Comparison of ENCODE assay signal across 21 cellular contexts in the genomic region with DNA sequence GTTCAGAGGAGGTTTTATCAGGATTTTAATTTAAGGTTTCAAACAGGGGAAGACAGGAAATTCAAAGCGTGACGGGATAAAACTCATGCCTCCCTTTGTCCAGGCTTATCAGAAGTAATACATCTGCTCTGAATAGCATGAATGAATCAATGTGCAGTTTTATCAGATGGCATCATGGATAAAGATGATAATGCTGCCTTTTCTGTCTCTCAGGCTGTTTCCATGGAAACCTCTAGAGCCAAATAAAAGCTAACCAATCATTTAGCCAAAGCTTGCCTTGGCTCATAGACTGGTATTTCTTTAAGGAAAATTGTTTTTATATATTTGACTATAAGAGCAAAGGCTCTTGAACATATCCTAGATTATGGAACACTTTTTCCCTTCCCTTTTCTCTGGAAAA. TPM values are rescaled to one million over a fixed set of nuclear protein-coding genes. Genes with fewer than 3 reads are reported as not detected.
DNase-seq lines count a peak whose midpoint lies in the region; ATAC-seq, FAIRE-seq and TF ChIP-seq lines count a peak whose summit lies in the region.
"Had no signal": no experiment of that assay in that cellular context is flagged by ENCODE, and none has a peak within 500 bp of the region (broad histone marks: within the 10 kb centered on the region; RNA-seq: fewer than 3 reads in every experiment).

No MANE protein-coding gene starts in this region.

- H3K27me3 ChIP-seq in Karpas-422 (ENCODE audit: low read length) (no peaks in the 10 kb centered on the region), GM12878 (replicated peaks in 1 of 2; ENCODE audit: control insufficient read depth in 2 of 2, insufficient read depth in 2 of 2, low read length in 1 of 2) (no peaks in the 10 kb centered on the region), neural cell (ENCODE audit: insufficient read depth, low read depth, low read length) (no peaks in the 10 kb centered on the region)
- H3K27me3 ChIP-seq: BLaER1 treated with 17β-estradiol and CSF1 and Interleukin-3, amounts not matched to agents 10 nM and 100 nM had no signal

- POLR2A ChIA-PET in GM12878 (lab: Charles Lee) = interaction anchor here (0.6 kb wide), 1 partner anchor 1237 kb away, joined by 4 read pairs; no protein-coding TSS in a partner anchor

- 100% methylated on average over 2 of the region's 2 CpGs for WGBS in GM12878 (ENCODE audit: insufficient coverage, insufficient replicate concordance, low lambda C conversion rate, missing lambda C conversion rate)

- H3K4me1 ChIP-seq in Karpas-422 (ENCODE audit: low read length) (peaks cover 33% of the 10 kb centered on the region), GM12878 (ENCODE audit: control insufficient read depth, insufficient read depth, low read length) (peaks cover 23% of the 10 kb centered on the region)

- intact Hi-C loops in GM12878 (cut with micrococcal nuclease; ENCODE audit: unreplicated experiment) = no loop called here

- H3K79me2 ChIP-seq in Karpas-422 (ENCODE audit: low read length) (no peaks in the 10 kb centered on the region), GM12878 (ENCODE audit: control insufficient read depth, insufficient read depth, low read length) (no peaks in the 10 kb centered on the region), neural cell (replicated peaks; ENCODE audit: insufficient read depth, low read length) (no peaks in the 10 kb centered on the region)

- DNase-seq in NCI-H1436 (lab: John Stamatoyannopoulos, UW) (peak; percentile 70), NCI-H1436 treated with DMSO at 0.1 percent for 48 hours (lab: John Stamatoyannopoulos, UW) (no peak), Karpas-422 (peak; percentile 44), GM12878 (ENCODE audit: low read depth, low spot score) (no peak), NCI-H82 (lab: John Stamatoyannopoulos, UW) (no peak)
- DNase-seq: Calu3; CD8-positive, alpha-beta T cell; GDM1; HCEC 1CT; MM.1S; NCI-H1092 treated with DMSO at 0.1 percent for 48 hours; NCI-H1694; NCI-H2081 treated with DMSO at 0.1 percent for 48 hours; NCI-H526; Right ventricle myocardium superior had no signal

- H3K4me2 ChIP-seq in Karpas-422 (ENCODE audit: low read depth, low read length, poor library complexity, severe bottlenecking) (no peak overlapping the region), GM12878 (ENCODE audit: control insufficient read depth, insufficient read depth) (no peak overlapping the region), neural cell (ENCODE audit: low read length) (peak overlapping the region; percentile 28)
- H3K4me2 ChIP-seq: GM23338 had no signal

- SMC1A ChIA-PET in GM12878 (lab: Charles Lee; ENCODE audit: uncharacterized antibody, unreplicated experiment) = interaction anchor here (0.7 to 1.9 kb wide), 6 partner anchors 10 to 349 kb away, joined by 3 to 7 read pairs (median 4); no protein-coding TSS in a partner anchor

- H3K9me2 ChIP-seq in Karpas-422 (replicated peaks; ENCODE audit: insufficient read depth, low read length) = no peaks in the 10 kb centered on the region
- no peaks in the 10 kb centered on the region for H3K9me2 ChIP-seq in neural cell (ENCODE audit: insufficient read depth, low read length)

- TF ChIP-seq CTCF in GM12878 (IDR thresholded peaks at IDR 0.05 in 2 of 3, conservative IDR thresholded peaks at IDR 0.05 in 1 of 3; ENCODE audit: control insufficient read depth in 2 of 3, extremely low read depth in 1 of 3, insufficient read depth in 1 of 3, low read depth in 3 of 3, low read length in 3 of 3) = no peak
- TF ChIP-seq CTCF in neural cell (IDR thresholded peaks at IDR 0.05; ENCODE audit: poor library complexity, severe bottlenecking) = no peak

- no peak for TF ChIP-seq POLR2A in GM12878 (IDR thresholded peaks at IDR 0.05; ENCODE audit: low read depth, low read length)

- H2AFZ ChIP-seq in Karpas-422 (ENCODE audit: low read length) (no peak overlapping the region), GM12878 (ENCODE audit: control insufficient read depth, low read depth, low read length) (no peak overlapping the region), neural cell (ENCODE audit: low read depth, low read length) (no peak overlapping the region)
- H2AFZ ChIP-seq: GM23338 had no signal

- H3K9ac ChIP-seq in Karpas-422 (ENCODE audit: low read length) (no peak overlapping the region), GM12878 (ENCODE audit: control insufficient read depth, insufficient read depth, low read length) (no peak overlapping the region), neural cell (ENCODE audit: low read length) (no peak overlapping the region)
- H3K9ac ChIP-seq: BLaER1 treated with 17β-estradiol and CSF1 and Interleukin-3, amounts not matched to agents 10 nM and 100 nM had no signal

- ATAC-seq in GM12878 (no peak), GM18909 (IDR thresholded peaks at IDR 0.05; ENCODE audit: poor library complexity, unreplicated experiment) (no peak)
- ATAC-seq: CD8-positive, alpha-beta T cell; GM23338 had no signal

- FAIRE-seq in GM12878 (lab: Jason Lieb, UNC) = no peak
- FAIRE-seq: A204.1 had no signal

- no peaks in the 10 kb centered on the region for H3F3A ChIP-seq in neural cell (ENCODE audit: insufficient read depth, low read length, poor library complexity, severe bottlenecking)

- H4K20me1 ChIP-seq in Karpas-422 (ENCODE audit: insufficient read depth, low read depth, low read length) (peaks cover 81% of the 10 kb centered on the region), GM12878 (ENCODE audit: control insufficient read depth, insufficient read depth) (no peaks in the 10 kb centered on the region), neural cell (ENCODE audit: insufficient read depth) (no peaks in the 10 kb centered on the region)

- H3K4me3 ChIP-seq in Karpas-422 (ENCODE audit: low read length) (no peak overlapping the region), GM12878 (no peak overlapping the region), neural cell (ENCODE audit: low read length) (peak overlapping the region; percentile 40)
- H3K4me3 ChIP-seq: BLaER1 treated with 17β-estradiol and CSF1 and Interleukin-3, amounts not matched to agents 10 nM and 100 nM; GM23338; SK-N-MC had no signal

- H3K9me3 ChIP-seq in Karpas-422 (ENCODE audit: low read length) (no peaks in the 10 kb centered on the region), GM12878 (replicated peaks; ENCODE audit: control insufficient read depth, insufficient read depth, low read length) (no peaks in the 10 kb centered on the region), neural cell (ENCODE audit: low read length) (no peaks in the 10 kb centered on the region)
- H3K9me3 ChIP-seq: BLaER1 treated with 17β-estradiol and CSF1 and Interleukin-3, amounts not matched to agents 10 nM and 100 nM had no signal

- peaks cover 23% of the 10 kb centered on the region for H3K36me3 ChIP-seq in Karpas-422 (ENCODE audit: insufficient read depth, low read length)
- peaks cover 0 to 7% of the 10 kb centered on the region in 2 experiments; a peak in 1 of 4 replicates for H3K36me3 ChIP-seq in GM12878 (ENCODE audit: control insufficient read depth in 2 of 2, insufficient read depth in 2 of 2, low read length in 1 of 2)
- H3K36me3 ChIP-seq in neural cell (ENCODE audit: insufficient read depth, low read length) = peaks cover 7% of the 10 kb centered on the region

- TF ChIP-seq RAD21 in GM12878 (IDR thresholded peaks at IDR 0.05; ENCODE audit: insufficient read depth, low read depth, low read length) (no peak), neural cell (conservative IDR thresholded peaks at IDR 0.05) (no peak)

- in situ Hi-C loops in GM12878 (cut with MboI) = no loop called here

- CTCF ChIA-PET in GM12878 (lab: Yijun Ruan, JAX) = interaction anchor here (1.0 to 3.8 kb wide), 5 partner anchors 10 to 349 kb away, joined by 3 to 14 read pairs (median 4); no protein-coding TSS in a partner anchor

- TF ChIP-seq EP300 in GM12878 (IDR thresholded peaks at IDR 0.05; ENCODE audit: borderline replicate concordance in 1 of 2, control insufficient read depth in 1 of 2, low read depth in 2 of 2, low read length in 2 of 2) (no peak), neural cell (conservative IDR thresholded peaks at IDR 0.05; ENCODE audit: poor library complexity, severe bottlenecking) (no peak)

- BruUV-seq in GM12878 (replicated peaks; lab: Mats Ljungman, UMichigan) = TSS peak; percentile 9

- H3K27ac ChIP-seq in Karpas-422 (ENCODE audit: low read length) (no peak overlapping the region), GM12878 (ENCODE audit: control insufficient read depth, insufficient read depth) (no peak overlapping the region), neural cell (ENCODE audit: low read length) (peak overlapping the region; percentile 77)
- H3K27ac ChIP-seq: BLaER1 treated with 17β-estradiol and CSF1 and Interleukin-3, amounts not matched to agents 10 nM and 100 nM; SK-N-MC had no signal

- RAD21 ChIA-PET in GM12878 (lab: Charles Lee; ENCODE audit: unreplicated experiment) = interaction anchor here (1.8 kb wide), 1 partner anchor 17 kb away, joined by 5 read pairs; no protein-coding TSS in a partner anchor

RNA-seq across cellular contexts. Expression of a gene that starts 16.5 kb away (rescaled TPM):
- 11.1 and 30.4 TPM in 2 replicates for total RNA-seq in Karpas-422 (2014; rRNA removed; shearing (Covaris generic); ENCODE audit: low replicate concordance)
- total RNA-seq in GM12878 (2013; cell fraction: nucleolus; rRNA removed) = 64.0 and 64.7 TPM in 2 replicates
- total RNA-seq in GM12878 (2014; rRNA removed) = 17.7 and 25.7 TPM in 2 replicates
- total RNA-seq in GM12878 (2014; rRNA removed; fragmentation: Illumina TruSeq; extraction: Trizol) = 21.5 and 22.9 TPM in 2 replicates
- 11.6 and 11.8 TPM in 2 replicates for total RNA-seq in GM12878 (2021)
- 4.1 TPM for polyA plus RNA-seq in GM12878 (2011; ENCODE audit: low read depth)
- 20.3 and 25.5 TPM in 2 replicates for polyA plus RNA-seq in GM12878 (2011; rRNA removed)
- polyA plus RNA-seq in GM12878 (2011; cell fraction: cytosol; rRNA removed) = 10.5 and 11.8 TPM in 2 replicates
- polyA plus RNA-seq in GM12878 (2011; cell fraction: nucleus; rRNA removed) = 13.8 and 14.9 TPM in 2 replicates
- 6.7 and 8.8 TPM in 2 replicates for polyA plus RNA-seq in GM12878 (2012)
- 18.3 and 29.1 TPM in 2 replicates for polyA plus RNA-seq in GM12878 (2014; fragmentation: Illumina TruSeq; extraction: Trizol)
- polyA plus RNA-seq in GM12878 (2014; fragmentation: Nextera tagmentation; extraction: Ambion mirVana) = 1 to 10 TPM; 2.5 to 4.4 TPM
- polyA plus RNA-seq in GM12878 (2014; rRNA removed) = 10.7 and 14.7 TPM in 2 replicates
- 10 to 100 TPM in 1 of 2 experiments, 1 to 10 TPM in 1; 9.0 to 12.1 TPM for polyA plus RNA-seq in GM12878 (2016; fragmentation: Nextera tagmentation; extraction: Ambion mirVana)
- 52.7 and 56.3 TPM in 2 replicates for polyA minus RNA-seq in GM12878 (2011; rRNA and poly(A)+ RNA removed)
- 14.1 and 16.0 TPM in 2 replicates for polyA minus RNA-seq in GM12878 (2011; cell fraction: cytosol; rRNA and poly(A)+ RNA removed)
- polyA minus RNA-seq in GM12878 (2011; cell fraction: nucleus; rRNA and poly(A)+ RNA removed) = 28.2 and 45.5 TPM in 2 replicates
- polyA plus RNA-seq in neural cell = 103 and 104 TPM in 2 replicates
- polyA minus RNA-seq in neural cell = 304 and 323 TPM in 2 replicates

RNA-seq across cellular contexts. Expression of a gene that starts 16.5 kb away (rescaled TPM):
- 22.7 and 32.5 TPM in 2 replicates for total RNA-seq in Karpas-422 (2014; rRNA removed; shearing (Covaris generic); ENCODE audit: low replicate concordance)
- 37.6 and 45.8 TPM in 2 replicates for total RNA-seq in GM12878 (2013; cell fraction: nucleolus; rRNA removed)
- 18.2 and 20.5 TPM in 2 replicates for total RNA-seq in GM12878 (2014; rRNA removed)
- total RNA-seq in GM12878 (2014; rRNA removed; fragmentation: Illumina TruSeq; extraction: Trizol) = 29.6 and 30.7 TPM in 2 replicates
- total RNA-seq in GM12878 (2021) = 22.9 and 26.1 TPM in 2 replicates
- 15.4 TPM for polyA plus RNA-seq in GM12878 (2011; ENCODE audit: low read depth)
- polyA plus RNA-seq in GM12878 (2011; rRNA removed) = 22.9 and 33.7 TPM in 2 replicates
- 13.8 and 15.7 TPM in 2 replicates for polyA plus RNA-seq in GM12878 (2011; cell fraction: cytosol; rRNA removed)
- polyA plus RNA-seq in GM12878 (2011; cell fraction: nucleus; rRNA removed) = 13.2 and 15.3 TPM in 2 replicates
- 14.4 and 17.7 TPM in 2 replicates for polyA plus RNA-seq in GM12878 (2012)
- 31.2 and 32.8 TPM in 2 replicates for polyA plus RNA-seq in GM12878 (2014; fragmentation: Illumina TruSeq; extraction: Trizol)
- polyA plus RNA-seq in GM12878 (2014; fragmentation: Nextera tagmentation; extraction: Ambion mirVana) = 10 to 100 TPM; 16.8 to 17.4 TPM
- 19.1 and 20.9 TPM in 2 replicates for polyA plus RNA-seq in GM12878 (2014; rRNA removed)
- 10 to 100 TPM; 25.6 to 26.6 TPM for polyA plus RNA-seq in GM12878 (2016; fragmentation: Nextera tagmentation; extraction: Ambion mirVana)
- polyA minus RNA-seq in GM12878 (2011; rRNA and poly(A)+ RNA removed) = 24.5 and 27.9 TPM in 2 replicates
- 8.6 and 16.3 TPM in 2 replicates for polyA minus RNA-seq in GM12878 (2011; cell fraction: cytosol; rRNA and poly(A)+ RNA removed)
- 17.4 and 25.0 TPM in 2 replicates for polyA minus RNA-seq in GM12878 (2011; cell fraction: nucleus; rRNA and poly(A)+ RNA removed)
- polyA plus RNA-seq in neural cell = 20.2 and 24.8 TPM in 2 replicates
- polyA minus RNA-seq in neural cell = 22.8 and 29.2 TPM in 2 replicates

Comparison
In these comparisons a context has a peak if more than half of its experiments do, and no peak if none do; other contexts are left out.
1. DNase-seq: peak in NCI-H1436 (single experiment) and Karpas-422 (single experiment); none in NCI-H1436 treated with DMSO at 0.1 percent for 48 hours (single experiment), GM12878 (single experiment) and NCI-H82 (single experiment).